Comparison of ENCODE assay signal across 1 cellular context in the genomic region with DNA sequence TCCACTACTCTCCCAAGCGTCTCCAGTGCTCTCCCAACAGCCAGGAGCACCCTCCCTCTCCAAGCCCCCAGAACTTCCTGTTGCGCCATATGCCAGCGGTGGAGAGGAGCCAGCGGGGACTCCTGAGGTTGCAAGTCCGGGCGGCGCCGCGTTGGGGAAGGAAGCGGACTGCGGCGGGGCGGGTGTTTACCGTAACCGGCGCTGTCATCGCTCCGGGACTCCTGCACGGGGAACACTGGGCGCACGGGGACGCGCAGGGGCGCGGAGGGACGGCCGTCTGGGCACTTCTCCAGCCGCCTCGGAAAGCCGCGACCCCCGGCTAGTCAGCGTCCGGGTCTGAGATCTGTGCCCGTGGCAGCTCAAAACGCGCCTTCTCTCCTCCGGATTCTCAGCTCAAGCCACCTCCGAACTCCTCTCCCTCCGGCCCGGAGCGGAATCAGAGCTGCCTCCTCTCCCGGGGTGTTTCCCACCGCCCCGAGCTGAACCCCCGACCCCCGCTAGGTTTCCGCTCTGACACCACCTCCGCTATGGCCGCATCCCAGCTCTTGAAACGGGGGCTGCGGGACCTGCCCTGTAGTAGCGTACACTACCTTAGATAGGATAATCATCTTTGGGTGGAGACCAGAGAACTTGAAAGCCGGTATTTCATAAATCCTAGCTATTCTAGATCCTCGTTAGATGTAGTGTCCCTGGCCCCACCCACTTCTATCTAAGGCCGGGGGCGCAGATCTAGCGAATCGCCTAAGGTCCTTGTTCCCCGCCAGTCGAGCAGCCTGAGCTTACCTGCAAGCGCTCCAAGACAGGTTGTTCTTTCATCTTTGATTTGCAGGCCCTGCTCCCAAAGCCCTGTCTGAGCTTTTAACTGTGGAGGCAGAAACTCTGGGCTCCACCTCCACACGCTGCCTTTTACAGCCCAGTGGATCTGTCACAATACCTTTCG.
TF ChIP-seq lines count a peak whose summit lies in the region.

A gene with protein sequence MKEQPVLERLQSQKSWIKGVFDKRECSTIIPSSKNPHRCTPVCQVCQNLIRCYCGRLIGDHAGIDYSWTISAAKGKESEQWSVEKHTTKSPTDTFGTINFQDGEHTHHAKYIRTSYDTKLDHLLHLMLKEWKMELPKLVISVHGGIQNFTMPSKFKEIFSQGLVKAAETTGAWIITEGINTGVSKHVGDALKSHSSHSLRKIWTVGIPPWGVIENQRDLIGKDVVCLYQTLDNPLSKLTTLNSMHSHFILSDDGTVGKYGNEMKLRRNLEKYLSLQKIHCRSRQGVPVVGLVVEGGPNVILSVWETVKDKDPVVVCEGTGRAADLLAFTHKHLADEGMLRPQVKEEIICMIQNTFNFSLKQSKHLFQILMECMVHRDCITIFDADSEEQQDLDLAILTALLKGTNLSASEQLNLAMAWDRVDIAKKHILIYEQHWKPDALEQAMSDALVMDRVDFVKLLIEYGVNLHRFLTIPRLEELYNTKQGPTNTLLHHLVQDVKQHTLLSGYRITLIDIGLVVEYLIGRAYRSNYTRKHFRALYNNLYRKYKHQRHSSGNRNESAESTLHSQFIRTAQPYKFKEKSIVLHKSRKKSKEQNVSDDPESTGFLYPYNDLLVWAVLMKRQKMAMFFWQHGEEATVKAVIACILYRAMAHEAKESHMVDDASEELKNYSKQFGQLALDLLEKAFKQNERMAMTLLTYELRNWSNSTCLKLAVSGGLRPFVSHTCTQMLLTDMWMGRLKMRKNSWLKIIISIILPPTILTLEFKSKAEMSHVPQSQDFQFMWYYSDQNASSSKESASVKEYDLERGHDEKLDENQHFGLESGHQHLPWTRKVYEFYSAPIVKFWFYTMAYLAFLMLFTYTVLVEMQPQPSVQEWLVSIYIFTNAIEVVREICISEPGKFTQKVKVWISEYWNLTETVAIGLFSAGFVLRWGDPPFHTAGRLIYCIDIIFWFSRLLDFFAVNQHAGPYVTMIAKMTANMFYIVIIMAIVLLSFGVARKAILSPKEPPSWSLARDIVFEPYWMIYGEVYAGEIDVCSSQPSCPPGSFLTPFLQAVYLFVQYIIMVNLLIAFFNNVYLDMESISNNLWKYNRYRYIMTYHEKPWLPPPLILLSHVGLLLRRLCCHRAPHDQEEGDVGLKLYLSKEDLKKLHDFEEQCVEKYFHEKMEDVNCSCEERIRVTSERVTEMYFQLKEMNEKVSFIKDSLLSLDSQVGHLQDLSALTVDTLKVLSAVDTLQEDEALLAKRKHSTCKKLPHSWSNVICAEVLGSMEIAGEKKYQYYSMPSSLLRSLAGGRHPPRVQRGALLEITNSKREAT (N-terminal part only) (minus strand): TSS at position 881 of the 940 bp plus-strand sequence. CDS start 65 bp downstream, at position 816.

TF ChIP-seq in HepG2, 621 proteins besides CTCF, POLR2A, EP300 and RAD21 (continued from another document and continues in another):
- TF ChIP-seq, protein P1, sequence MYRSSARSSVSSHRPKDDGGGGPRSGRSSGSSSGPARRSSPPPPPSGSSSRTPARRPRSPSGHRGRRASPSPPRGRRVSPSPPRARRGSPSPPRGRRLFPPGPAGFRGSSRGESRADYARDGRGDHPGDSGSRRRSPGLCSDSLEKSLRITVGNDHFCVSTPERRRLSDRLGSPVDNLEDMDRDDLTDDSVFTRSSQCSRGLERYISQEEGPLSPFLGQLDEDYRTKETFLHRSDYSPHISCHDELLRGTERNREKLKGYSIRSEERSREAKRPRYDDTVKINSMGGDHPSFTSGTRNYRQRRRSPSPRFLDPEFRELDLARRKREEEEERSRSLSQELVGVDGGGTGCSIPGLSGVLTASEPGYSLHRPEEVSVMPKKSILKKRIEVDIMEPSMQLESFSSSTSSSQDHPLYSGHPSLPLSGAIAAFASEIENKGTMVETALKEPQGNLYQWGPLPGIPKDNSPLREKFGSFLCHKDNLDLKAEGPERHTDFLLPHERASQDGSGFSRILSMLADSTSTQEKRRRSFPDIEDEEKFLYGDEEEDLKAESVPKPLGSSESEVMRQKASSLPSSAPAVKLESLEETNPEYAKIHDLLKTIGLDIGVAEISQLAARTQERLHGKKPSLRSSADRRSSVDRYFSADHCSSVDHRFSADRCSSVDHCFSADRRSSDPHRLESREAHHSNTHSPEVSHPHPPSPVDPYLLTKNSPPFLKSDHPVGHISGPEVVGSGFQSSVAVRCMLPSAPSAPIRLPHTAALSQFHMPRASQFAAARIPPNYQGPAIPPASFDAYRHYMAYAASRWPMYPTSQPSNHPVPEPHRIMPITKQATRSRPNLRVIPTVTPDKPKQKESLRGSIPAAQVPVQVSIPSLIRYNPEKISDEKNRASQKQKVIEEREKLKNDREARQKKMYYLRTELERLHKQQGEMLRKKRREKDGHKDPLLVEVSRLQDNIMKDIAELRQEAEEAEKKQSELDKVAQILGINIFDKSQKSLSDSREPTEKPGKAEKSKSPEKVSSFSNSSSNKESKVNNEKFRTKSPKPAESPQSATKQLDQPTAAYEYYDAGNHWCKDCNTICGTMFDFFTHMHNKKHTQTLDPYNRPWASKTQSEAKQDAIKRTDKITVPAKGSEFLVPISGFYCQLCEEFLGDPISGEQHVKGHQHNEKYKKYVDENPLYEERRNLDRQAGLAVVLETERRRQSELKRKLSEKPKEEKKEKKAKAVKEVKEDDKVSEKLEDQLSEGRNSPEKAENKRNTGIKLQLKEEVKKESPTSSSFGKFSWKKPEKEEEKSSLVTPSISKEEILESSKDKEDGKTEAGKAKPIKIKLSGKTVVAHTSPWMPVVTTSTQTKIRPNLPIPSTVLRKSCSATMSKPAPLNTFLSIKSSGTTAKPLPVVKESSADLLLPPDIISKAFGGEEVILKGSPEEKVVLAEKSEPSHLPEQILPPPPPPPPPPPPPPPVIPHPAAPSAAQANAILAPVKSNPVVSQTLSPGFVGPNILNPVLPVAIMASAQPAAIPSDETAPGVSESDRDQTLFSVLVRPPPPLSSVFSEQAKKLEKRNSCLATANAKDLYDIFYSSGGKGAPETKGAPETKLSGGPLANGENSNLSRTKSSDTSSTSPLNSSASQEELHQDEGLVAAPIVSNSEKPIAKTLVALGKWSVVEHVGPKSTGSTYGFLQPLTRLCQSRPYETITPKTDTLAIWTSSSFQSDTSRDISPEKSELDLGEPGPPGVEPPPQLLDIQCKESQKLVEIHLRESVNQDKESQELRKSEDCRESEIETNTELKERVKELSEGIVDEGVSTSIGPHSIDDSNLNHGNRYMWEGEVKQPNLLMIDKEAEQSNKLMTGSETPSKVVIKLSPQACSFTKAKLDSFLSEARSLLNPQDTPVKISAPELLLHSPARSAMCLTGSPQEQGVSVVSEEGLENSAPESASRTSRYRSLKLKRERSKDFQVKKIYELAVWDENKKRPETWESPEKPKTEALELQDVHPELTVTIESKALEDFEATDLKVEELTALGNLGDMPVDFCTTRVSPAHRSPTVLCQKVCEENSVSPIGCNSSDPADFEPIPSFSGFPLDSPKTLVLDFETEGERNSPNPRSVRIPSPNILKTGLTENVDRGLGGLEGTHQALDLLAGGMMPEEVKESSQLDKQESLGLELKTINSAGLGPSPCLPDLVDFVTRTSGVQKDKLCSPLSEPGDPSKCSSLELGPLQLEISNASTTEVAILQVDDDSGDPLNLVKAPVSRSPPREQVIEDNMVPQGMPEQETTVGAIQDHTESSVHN (CRISPR knock-in tag; IDR thresholded peaks at IDR 0.05), result no peak
- TF ChIP-seq HIVEP1 (CRISPR knock-in tag; IDR thresholded peaks at IDR 0.05) (peak; percentile 29; the same call in 1 of the 2 replicates), ZNF83 (CRISPR knock-in tag; IDR thresholded peaks at IDR 0.05; ENCODE audit: borderline replicate concordance) (no peak), TGIF2 (CRISPR knock-in tag; IDR thresholded peaks at IDR 0.05) (no peak), CBX5 (CRISPR knock-in tag; IDR thresholded peaks at IDR 0.05; ENCODE audit: borderline replicate concordance) (no peak), ELF3 (CRISPR knock-in tag; IDR thresholded peaks at IDR 0.05) (peak; percentile 88), HNF4A (CRISPR knock-in tag; IDR thresholded peaks at IDR 0.05) (no peak), CC2D1A (CRISPR knock-in tag; IDR thresholded peaks at IDR 0.05) (no peak), BCL6 (CRISPR knock-in tag; IDR thresholded peaks at IDR 0.05) (no peak), SIX1 (CRISPR knock-in tag; IDR thresholded peaks at IDR 0.05; ENCODE audit: borderline replicate concordance) (no peak), REPIN1 (CRISPR knock-in tag; IDR thresholded peaks at IDR 0.05; ENCODE audit: borderline replicate concordance, low read depth) (no peak), MIER2 (CRISPR knock-in tag; IDR thresholded peaks at IDR 0.05) (no peak; the same call in 1 of the 2 replicates), KMT2B (CRISPR knock-in tag; IDR thresholded peaks at IDR 0.05) (no peak), ZNF274 (CRISPR knock-in tag; IDR thresholded peaks at IDR 0.05) (no peak), GATAD2A (CRISPR knock-in tag; IDR thresholded peaks at IDR 0.05) (peak; percentile 66), MLLT10 (CRISPR knock-in tag; IDR thresholded peaks at IDR 0.05) (no peak), YY1 (IDR thresholded peaks at IDR 0.05; ENCODE audit: insufficient read depth, insufficient replicate concordance, low read depth, low read length) (peak; percentile 54), KDM3A (CRISPR knock-in tag; IDR thresholded peaks at IDR 0.05; ENCODE audit: low read depth) (no peak), CENPX (CRISPR knock-in tag; IDR thresholded peaks at IDR 0.05) (no peak), ZSCAN22 (CRISPR knock-in tag; IDR thresholded peaks at IDR 0.05) (no peak), MBD4 (IDR thresholded peaks at IDR 0.05; ENCODE audit: borderline replicate concordance, low read length) (no peak)
- TF ChIP-seq, protein P2, sequence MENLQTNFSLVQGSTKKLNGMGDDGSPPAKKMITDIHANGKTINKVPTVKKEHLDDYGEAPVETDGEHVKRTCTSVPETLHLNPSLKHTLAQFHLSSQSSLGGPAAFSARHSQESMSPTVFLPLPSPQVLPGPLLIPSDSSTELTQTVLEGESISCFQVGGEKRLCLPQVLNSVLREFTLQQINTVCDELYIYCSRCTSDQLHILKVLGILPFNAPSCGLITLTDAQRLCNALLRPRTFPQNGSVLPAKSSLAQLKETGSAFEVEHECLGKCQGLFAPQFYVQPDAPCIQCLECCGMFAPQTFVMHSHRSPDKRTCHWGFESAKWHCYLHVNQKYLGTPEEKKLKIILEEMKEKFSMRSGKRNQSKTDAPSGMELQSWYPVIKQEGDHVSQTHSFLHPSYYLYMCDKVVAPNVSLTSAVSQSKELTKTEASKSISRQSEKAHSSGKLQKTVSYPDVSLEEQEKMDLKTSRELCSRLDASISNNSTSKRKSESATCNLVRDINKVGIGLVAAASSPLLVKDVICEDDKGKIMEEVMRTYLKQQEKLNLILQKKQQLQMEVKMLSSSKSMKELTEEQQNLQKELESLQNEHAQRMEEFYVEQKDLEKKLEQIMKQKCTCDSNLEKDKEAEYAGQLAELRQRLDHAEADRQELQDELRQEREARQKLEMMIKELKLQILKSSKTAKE (CRISPR knock-in tag; IDR thresholded peaks at IDR 0.05; ENCODE audit: borderline replicate concordance), result no peak
- TF ChIP-seq, protein P3, sequence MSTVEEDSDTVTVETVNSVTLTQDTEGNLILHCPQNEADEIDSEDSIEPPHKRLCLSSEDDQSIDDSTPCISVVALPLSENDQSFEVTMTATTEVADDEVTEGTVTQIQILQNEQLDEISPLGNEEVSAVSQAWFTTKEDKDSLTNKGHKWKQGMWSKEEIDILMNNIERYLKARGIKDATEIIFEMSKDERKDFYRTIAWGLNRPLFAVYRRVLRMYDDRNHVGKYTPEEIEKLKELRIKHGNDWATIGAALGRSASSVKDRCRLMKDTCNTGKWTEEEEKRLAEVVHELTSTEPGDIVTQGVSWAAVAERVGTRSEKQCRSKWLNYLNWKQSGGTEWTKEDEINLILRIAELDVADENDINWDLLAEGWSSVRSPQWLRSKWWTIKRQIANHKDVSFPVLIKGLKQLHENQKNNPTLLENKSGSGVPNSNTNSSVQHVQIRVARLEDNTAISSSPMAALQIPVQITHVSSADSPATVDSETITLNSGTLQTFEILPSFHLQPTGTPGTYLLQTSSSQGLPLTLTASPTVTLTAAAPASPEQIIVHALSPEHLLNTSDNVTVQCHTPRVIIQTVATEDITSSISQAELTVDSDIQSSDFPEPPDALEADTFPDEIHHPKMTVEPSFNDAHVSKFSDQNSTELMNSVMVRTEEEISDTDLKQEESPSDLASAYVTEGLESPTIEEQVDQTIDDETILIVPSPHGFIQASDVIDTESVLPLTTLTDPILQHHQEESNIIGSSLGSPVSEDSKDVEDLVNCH (CRISPR knock-in tag; IDR thresholded peaks at IDR 0.05), result no peak
- TF ChIP-seq, protein P4, sequence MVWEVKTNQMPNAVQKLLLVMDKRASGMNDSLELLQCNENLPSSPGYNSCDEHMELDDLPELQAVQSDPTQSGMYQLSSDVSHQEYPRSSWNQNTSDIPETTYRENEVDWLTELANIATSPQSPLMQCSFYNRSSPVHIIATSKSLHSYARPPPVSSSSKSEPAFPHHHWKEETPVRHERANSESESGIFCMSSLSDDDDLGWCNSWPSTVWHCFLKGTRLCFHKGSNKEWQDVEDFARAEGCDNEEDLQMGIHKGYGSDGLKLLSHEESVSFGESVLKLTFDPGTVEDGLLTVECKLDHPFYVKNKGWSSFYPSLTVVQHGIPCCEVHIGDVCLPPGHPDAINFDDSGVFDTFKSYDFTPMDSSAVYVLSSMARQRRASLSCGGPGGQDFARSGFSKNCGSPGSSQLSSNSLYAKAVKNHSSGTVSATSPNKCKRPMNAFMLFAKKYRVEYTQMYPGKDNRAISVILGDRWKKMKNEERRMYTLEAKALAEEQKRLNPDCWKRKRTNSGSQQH (CRISPR knock-in tag; IDR thresholded peaks at IDR 0.05; ENCODE audit: low read depth), result no peak
- TF ChIP-seq, protein P5, sequence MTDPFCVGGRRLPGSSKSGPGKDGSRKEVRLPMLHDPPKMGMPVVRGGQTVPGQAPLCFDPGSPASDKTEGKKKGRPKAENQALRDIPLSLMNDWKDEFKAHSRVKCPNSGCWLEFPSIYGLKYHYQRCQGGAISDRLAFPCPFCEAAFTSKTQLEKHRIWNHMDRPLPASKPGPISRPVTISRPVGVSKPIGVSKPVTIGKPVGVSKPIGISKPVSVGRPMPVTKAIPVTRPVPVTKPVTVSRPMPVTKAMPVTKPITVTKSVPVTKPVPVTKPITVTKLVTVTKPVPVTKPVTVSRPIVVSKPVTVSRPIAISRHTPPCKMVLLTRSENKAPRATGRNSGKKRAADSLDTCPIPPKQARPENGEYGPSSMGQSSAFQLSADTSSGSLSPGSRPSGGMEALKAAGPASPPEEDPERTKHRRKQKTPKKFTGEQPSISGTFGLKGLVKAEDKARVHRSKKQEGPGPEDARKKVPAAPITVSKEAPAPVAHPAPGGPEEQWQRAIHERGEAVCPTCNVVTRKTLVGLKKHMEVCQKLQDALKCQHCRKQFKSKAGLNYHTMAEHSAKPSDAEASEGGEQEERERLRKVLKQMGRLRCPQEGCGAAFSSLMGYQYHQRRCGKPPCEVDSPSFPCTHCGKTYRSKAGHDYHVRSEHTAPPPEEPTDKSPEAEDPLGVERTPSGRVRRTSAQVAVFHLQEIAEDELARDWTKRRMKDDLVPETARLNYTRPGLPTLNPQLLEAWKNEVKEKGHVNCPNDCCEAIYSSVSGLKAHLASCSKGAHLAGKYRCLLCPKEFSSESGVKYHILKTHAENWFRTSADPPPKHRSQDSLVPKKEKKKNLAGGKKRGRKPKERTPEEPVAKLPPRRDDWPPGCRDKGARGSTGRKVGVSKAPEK (CRISPR knock-in tag; IDR thresholded peaks at IDR 0.05; ENCODE audit: borderline replicate concordance), result no peak
- TF ChIP-seq, protein P6, sequence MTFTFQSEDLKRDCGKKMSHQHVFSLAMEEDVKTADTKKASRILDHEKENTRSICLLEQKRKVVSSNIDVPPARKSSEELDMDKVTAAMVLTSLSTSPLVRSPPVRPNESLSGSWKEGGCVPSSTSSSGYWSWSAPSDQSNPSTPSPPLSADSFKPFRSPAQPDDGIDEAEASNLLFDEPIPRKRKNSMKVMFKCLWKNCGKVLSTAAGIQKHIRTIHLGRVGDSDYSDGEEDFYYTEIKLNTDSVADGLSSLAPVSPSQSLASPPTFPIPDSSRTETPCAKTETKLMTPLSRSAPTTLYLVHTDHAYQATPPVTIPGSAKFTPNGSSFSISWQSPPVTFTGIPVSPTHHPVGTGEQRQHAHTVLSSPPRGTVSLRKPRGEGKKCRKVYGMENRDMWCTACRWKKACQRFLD (CRISPR knock-in tag; IDR thresholded peaks at IDR 0.05; ENCODE audit: borderline replicate concordance), result no peak
